Comparison of ENCODE assay signal across 11 cellular contexts in genomic region chr2:176291768-176292393, GRCh38. TPM values are rescaled to one million over a fixed set of nuclear protein-coding genes. Genes with fewer than 3 reads are reported as not detected.
A peak's percentile ranks its signal among the peaks of the same experiment; 100 is the strongest.
DNase-seq lines count a peak whose midpoint lies in the region; ATAC-seq and TF ChIP-seq lines count a peak whose summit lies in the region.
"Had no signal": no experiment of that assay in that cellular context is flagged by ENCODE, and none has a peak within 500 bp of the region (broad histone marks: within the 10 kb centered on the region; RNA-seq: fewer than 3 reads in every experiment).

No MANE protein-coding gene starts in this region.

- peaks cover 9% of the 10 kb centered on the region for H3K36me3 Mint-ChIP-seq in activated T-cell treated with anti-CD3 and anti-CD28 coated beads, Interleukin-2, amount 50 U/mL, for 4 hours (ENCODE audit: insufficient read depth)
- H3K36me3 Mint-ChIP-seq in type B pancreatic cell, result peaks cover 9% of the 10 kb centered on the region

- no peak overlapping the region for H3K4me3 ChIP-seq in HEK293 (ENCODE audit: low read depth, low read length)
- H3K4me3 ChIP-seq: body of pancreas had no signal

- H3K27ac Mint-ChIP-seq in type B pancreatic cell, result no peak overlapping the region
- H3K27ac Mint-ChIP-seq: B cell had no signal

- H3K4me1 Mint-ChIP-seq in activated T-cell treated with anti-CD3 and anti-CD28 coated beads, Interleukin-2, amount 50 U/mL, for 4 hours (ENCODE audit: low read depth), result peaks cover 23% of the 10 kb centered on the region
- peaks cover 35% of the 10 kb centered on the region for H3K4me1 Mint-ChIP-seq in type B pancreatic cell (ENCODE audit: unreplicated experiment)

- TF ChIP-seq CTCF in HEK293 (tag by site-specific recombination; IDR thresholded peaks at IDR 0.05) (no peak), type B pancreatic cell (conservative IDR thresholded peaks at IDR 0.05) (no peak)

- no peaks in the 10 kb centered on the region for H3K9me3 ChIP-seq in HEK293 (ENCODE audit: control insufficient read depth, insufficient read depth, low read depth, low read length)
- H3K9me3 ChIP-seq: body of pancreas had no signal

- no peak overlapping the region for H3K27ac ChIP-seq in HEK293 (ENCODE audit: extremely low read depth, low read depth, low read length)
- H3K27ac ChIP-seq: body of pancreas had no signal

- ATAC-seq in activated T-cell treated with anti-CD3 and anti-CD28 coated beads, Interleukin-2, amount 50 U/mL, for 4 hours, result peak; percentile 10 to 74
- ATAC-seq in HG03575 (IDR thresholded peaks at IDR 0.05; ENCODE audit: extremely low read depth, insufficient number of reproducible peaks, low FRiP score, unreplicated experiment), result peak; percentile 80
- ATAC-seq: body of pancreas had no signal

- POLR2A ChIA-PET in HEK293 (lab: Yijun Ruan, JAX), result no interaction called here

- H3K27me3 Mint-ChIP-seq in activated T-cell treated with anti-CD3 and anti-CD28 coated beads, Interleukin-2, amount 50 U/mL, for 4 hours (ENCODE audit: low read depth), result no peaks in the 10 kb centered on the region
- H3K27me3 Mint-ChIP-seq in type B pancreatic cell, result peaks cover 7% of the 10 kb centered on the region
- H3K27me3 Mint-ChIP-seq: B cell had no signal

- CTCF ChIA-PET in HEK293 (lab: Yijun Ruan, JAX), result no interaction called here

- H3K4me3 Mint-ChIP-seq in activated T-cell treated with anti-CD3 and anti-CD28 coated beads, Interleukin-2, amount 50 U/mL, for 4 hours, result no peak overlapping the region
- no peak overlapping the region for H3K4me3 Mint-ChIP-seq in type B pancreatic cell
- H3K4me3 Mint-ChIP-seq: B cell had no signal

- no peaks in the 10 kb centered on the region for H3K9me3 Mint-ChIP-seq in activated T-cell treated with anti-CD3 and anti-CD28 coated beads, Interleukin-2, amount 50 U/mL, for 4 hours
- H3K9me3 Mint-ChIP-seq in type B pancreatic cell, result no peaks in the 10 kb centered on the region

- H3K36me3 ChIP-seq in HEK293 (ENCODE audit: control insufficient read depth in 2 of 2, insufficient read depth in 1 of 2, low read length in 2 of 2), result no peaks in the 10 kb centered on the region

- peaks cover 22% of the 10 kb centered on the region for H3K4me1 ChIP-seq in HEK293 (ENCODE audit: control insufficient read depth, insufficient read depth, low read length)

- DNase-seq in activated T-cell treated with anti-CD3 and anti-CD28 coated beads, Interleukin-2, amount 50 U/mL, for 4 hours, result no peak
- DNase-seq in activated T-cell treated with anti-CD3 and anti-CD28 coated beads, Interleukin-2, amount 50 U/mL, for 48 hours, result no peak
- DNase-seq in renal cortical epithelial cell (ENCODE audit: low read depth), result peak; percentile 33
- DNase-seq in COLO668 (lab: John Stamatoyannopoulos, UW; ENCODE audit: unreplicated experiment), result no peak
- DNase-seq in type B pancreatic cell (ENCODE audit: extremely low spot score, unreplicated experiment), result no peak
- no peak for DNase-seq in activated CD4-positive, alpha-beta T cell treated with anti-CD3 and anti-CD28 coated beads for 1 hour
- DNase-seq: body of pancreas; stimulated activated CD4-positive, alpha-beta T cell treated with anti-CD3 and anti-CD28 coated beads, Interleukin-12 subunit alpha, Interleukin-12 subunit beta, amount 100 ng/mL, for 4 hours had no signal

TF ChIP-seq in HEK293, 187 proteins besides CTCF, POLR2A, EP300 and RAD21:
- TF ChIP-seq PRDM4 (tag by site-specific recombination; IDR thresholded peaks at IDR 0.05) (0 out of 2 replicates have a peak, but pooled peaks have one; percentile 10), ZFP69B (tag by site-specific recombination; IDR thresholded peaks at IDR 0.05) (no peak), ZNF18 (tag by site-specific recombination; IDR thresholded peaks at IDR 0.05) (peak; percentile 28; the same call in 1 of the 2 replicates), PRDM1 (tag by site-specific recombination; IDR thresholded peaks at IDR 0.05) (peak; percentile 52), ZBTB17 (tag by site-specific recombination; IDR thresholded peaks at IDR 0.05) (peak; percentile 52; the same call in 1 of the 2 replicates), PRDM6 (tag by site-specific recombination; IDR thresholded peaks at IDR 0.05) (peak; percentile 40)

RNA-seq across cellular contexts. Expression of gene MTX2, which starts 22.6 kb away (rescaled TPM):
- 10 to 100 TPM; 29.9 to 35.1 (median 31.3) TPM for total RNA-seq in activated T-cell treated with anti-CD3 and anti-CD28 coated beads, Interleukin-2, amount 50 U/mL, for 4 hours
- total RNA-seq in renal cortical epithelial cell (35.3 and 40.7 TPM in 2 replicates), type B pancreatic cell (ENCODE audit: low replicate concordance) (30.2 TPM in 2 replicates)
